Comparison of ENCODE assay signal across 21 cellular contexts in genomic region chr7:888081-889024, GRCh38. TPM values are rescaled to one million over a fixed set of nuclear protein-coding genes. Genes with fewer than 3 reads are reported as not detected.
DNase-seq lines count a peak whose midpoint lies in the region; ATAC-seq and TF ChIP-seq lines count a peak whose summit lies in the region.
"Had no signal": no experiment of that assay in that cellular context is flagged by ENCODE, and none has a peak within 500 bp of the region (broad histone marks: within the 10 kb centered on the region; RNA-seq: fewer than 3 reads in every experiment).

No MANE protein-coding gene starts in this region.

- peak overlapping the region; percentile 7 for H3K56ac ChIP-seq in mesendoderm (ENCODE audit: low read length)

- H3K23ac ChIP-seq in mesendoderm (ENCODE audit: low read length) = peak overlapping the region; percentile 45

- H3K4me1 ChIP-seq in mesendoderm (ENCODE audit: control insufficient read depth, low read depth, low read length) = no peaks in the 10 kb centered on the region
- H3K4me1 ChIP-seq: A549 had no signal

- H2BK120ac ChIP-seq in mesendoderm (ENCODE audit: low read depth, low read length) = no peak overlapping the region

- WGBS in mesendoderm (ENCODE audit: extremely low coverage, insufficient coverage, low lambda C conversion rate) = no CpG with 5 or more reads among the region's 43 CpGs

- no peak overlapping the region for H3K4me3 Mint-ChIP-seq in activated naive CD8-positive, alpha-beta T cell
- no peak overlapping the region for H3K4me3 Mint-ChIP-seq in activated naive CD8-positive, alpha-beta T cell treated with anti-CD3 and anti-CD28 coated beads for 36 hours
- no peak overlapping the region for H3K4me3 Mint-ChIP-seq in stimulated activated naive B cell treated with anti-CD40 and anti-IgM and Interleukin-4, amounts not matched to agents 10 μg/mL and 1 μg/mL and 100 μg/mL, for 72 hours
- H3K4me3 Mint-ChIP-seq: activated CD8-positive, alpha-beta memory T cell treated with anti-CD3 and anti-CD28 coated beads, Interleukin-2, amount 10 ng/mL, durations not matched to agents 7 days and 5 days; CD4-positive, alpha-beta memory T cell had no signal

- H3K36me3 ChIP-seq in mesendoderm (ENCODE audit: control insufficient read depth, insufficient read depth, low read length) (peaks cover 5% of the 10 kb centered on the region), brain microvascular endothelial cell (replicated peaks) (peaks cover 27% of the 10 kb centered on the region)

- no peak overlapping the region for H3K4me2 ChIP-seq in mesendoderm (ENCODE audit: low read length)
- H3K4me2 ChIP-seq: A549 had no signal

- H2AK5ac ChIP-seq in mesendoderm (ENCODE audit: low read length) = no peak overlapping the region

- H3K36me3 Mint-ChIP-seq in activated naive CD8-positive, alpha-beta T cell = peaks cover 4% of the 10 kb centered on the region
- peaks cover 14% of the 10 kb centered on the region for H3K36me3 Mint-ChIP-seq in activated naive CD8-positive, alpha-beta T cell treated with anti-CD3 and anti-CD28 coated beads for 36 hours
- H3K36me3 Mint-ChIP-seq in stimulated activated naive B cell treated with anti-CD40 and anti-IgM and Interleukin-4, amounts not matched to agents 10 μg/mL and 1 μg/mL and 100 μg/mL, for 72 hours = peaks cover 36 to 52% of the 10 kb centered on the region in 2 donors

- DNase-seq in activated naive CD8-positive, alpha-beta T cell treated with anti-CD3 and anti-CD28 coated beads for 36 hours = no peak
- DNase-seq in mesendoderm (no peak), brain microvascular endothelial cell (no peak)
- no peak for DNase-seq in stimulated activated naive B cell treated with anti-CD40 and anti-IgM and Interleukin-4, amounts not matched to agents 10 μg/mL and 1 μg/mL and 100 μg/mL, for 72 hours
- DNase-seq: activated CD4-positive, alpha-beta T cell treated with anti-CD3 and anti-CD28 coated beads for 4 hours; activated CD8-positive, alpha-beta memory T cell treated with anti-CD3 and anti-CD28 coated beads, Interleukin-2, amount 10 ng/mL, durations not matched to agents 7 days and 5 days; activated effector memory CD4-positive, alpha-beta T cell treated with Interleukin-2 at 50 U/mL for 16 hours; CD4-positive, alpha-beta memory T cell; cortex of kidney; DMS53; naive B cell; NCI-H1092; NCI-H2081; NCI-H510A; SHP77 treated with DMSO at 0.1 percent for 48 hours had no signal

- no peak overlapping the region for H3K9ac ChIP-seq in mesendoderm (ENCODE audit: low read length)

- ATAC-seq in stimulated activated naive B cell treated with anti-CD40 and anti-IgM and Interleukin-4, amounts not matched to agents 10 μg/mL and 1 μg/mL and 100 μg/mL, for 72 hours (replicated peaks) = no peak
- no peak for ATAC-seq in GM19023 (IDR thresholded peaks at IDR 0.05; ENCODE audit: unreplicated experiment)
- ATAC-seq in GM21447 (IDR thresholded peaks at IDR 0.05; ENCODE audit: unreplicated experiment) = no peak
- ATAC-seq: A549; activated CD8-positive, alpha-beta memory T cell treated with anti-CD3 and anti-CD28 coated beads, Interleukin-2, amount 10 ng/mL, durations not matched to agents 7 days and 5 days had no signal

- no peak overlapping the region for H4K8ac ChIP-seq in mesendoderm (ENCODE audit: low read depth, low read length)

- no peak for TF ChIP-seq CTCF in brain microvascular endothelial cell (IDR thresholded peaks at IDR 0.05; ENCODE audit: low read depth, low read length, missing control alignments)

- H3K79me1 ChIP-seq in mesendoderm (ENCODE audit: low read length) = peaks cover 41% of the 10 kb centered on the region

- no peak overlapping the region for H2BK15ac ChIP-seq in mesendoderm (replicated peaks; ENCODE audit: low read depth)

- no peaks in the 10 kb centered on the region for H3K27me3 ChIP-seq in mesendoderm (ENCODE audit: insufficient read depth, low read length, poor library complexity)
- H3K27me3 ChIP-seq in brain microvascular endothelial cell (replicated peaks) = no peaks in the 10 kb centered on the region
- H3K27me3 ChIP-seq: vagina had no signal

- peak overlapping the region; percentile 67 for H3K27ac ChIP-seq in cingulate gyrus (ENCODE audit: low read depth, low read length)
- no peak overlapping the region for H3K27ac ChIP-seq in mesendoderm (ENCODE audit: low read depth, low read length)
- H3K27ac ChIP-seq in brain microvascular endothelial cell = no peak overlapping the region
- H3K27ac ChIP-seq: A549, vagina had no signal

- H3K9me3 Mint-ChIP-seq in activated naive CD8-positive, alpha-beta T cell (ENCODE audit: low read depth) = no peaks in the 10 kb centered on the region
- H3K9me3 Mint-ChIP-seq in activated naive CD8-positive, alpha-beta T cell treated with anti-CD3 and anti-CD28 coated beads for 36 hours = peaks cover 4% of the 10 kb centered on the region
- H3K9me3 Mint-ChIP-seq in stimulated activated naive B cell treated with anti-CD40 and anti-IgM and Interleukin-4, amounts not matched to agents 10 μg/mL and 1 μg/mL and 100 μg/mL, for 72 hours = peaks cover 0 to 5% of the 10 kb centered on the region in 2 donors

- H3K27ac Mint-ChIP-seq in activated naive CD8-positive, alpha-beta T cell = peak overlapping the region; percentile 41
- H3K27ac Mint-ChIP-seq in activated naive CD8-positive, alpha-beta T cell treated with anti-CD3 and anti-CD28 coated beads for 36 hours = no peak overlapping the region
- peak overlapping the region; percentile 70 for H3K27ac Mint-ChIP-seq in stimulated activated naive B cell treated with anti-CD40 and anti-IgM and Interleukin-4, amounts not matched to agents 10 μg/mL and 1 μg/mL and 100 μg/mL, for 72 hours
- H3K27ac Mint-ChIP-seq: activated CD8-positive, alpha-beta memory T cell treated with anti-CD3 and anti-CD28 coated beads, Interleukin-2, amount 10 ng/mL, durations not matched to agents 7 days and 5 days had no signal

- in situ Hi-C loops in brain microvascular endothelial cell (cut with HindIII; ENCODE audit: low pct_ligation_motif_present, low sequenced_read_pairs) = no loop called here

- no peak overlapping the region for H3K4me3 ChIP-seq in mesendoderm (ENCODE audit: low read length)
- no peak overlapping the region for H3K4me3 ChIP-seq in brain microvascular endothelial cell (ENCODE audit: low read depth, low read length)
- H3K4me3 ChIP-seq: A549, vagina had no signal

- no peaks in the 10 kb centered on the region for H3K27me3 Mint-ChIP-seq in activated naive CD8-positive, alpha-beta T cell
- H3K27me3 Mint-ChIP-seq in activated naive CD8-positive, alpha-beta T cell treated with anti-CD3 and anti-CD28 coated beads for 36 hours = peaks cover 2% of the 10 kb centered on the region
- no peaks in the 10 kb centered on the region for H3K27me3 Mint-ChIP-seq in stimulated activated naive B cell treated with anti-CD40 and anti-IgM and Interleukin-4, amounts not matched to agents 10 μg/mL and 1 μg/mL and 100 μg/mL, for 72 hours
- H3K27me3 Mint-ChIP-seq: activated CD8-positive, alpha-beta memory T cell treated with anti-CD3 and anti-CD28 coated beads, Interleukin-2, amount 10 ng/mL, durations not matched to agents 7 days and 5 days; CD4-positive, alpha-beta memory T cell; naive B cell had no signal

- no peak overlapping the region for H3K4ac ChIP-seq in mesendoderm (ENCODE audit: low read depth, low read length)

- H4K5ac ChIP-seq in mesendoderm (ENCODE audit: low read length) = no peak overlapping the region

- peaks cover 10% of the 10 kb centered on the region for H3K4me1 Mint-ChIP-seq in activated naive CD8-positive, alpha-beta T cell (ENCODE audit: low read depth)
- H3K4me1 Mint-ChIP-seq in activated naive CD8-positive, alpha-beta T cell treated with anti-CD3 and anti-CD28 coated beads for 36 hours = peaks cover 6% of the 10 kb centered on the region
- H3K4me1 Mint-ChIP-seq in stimulated activated naive B cell treated with anti-CD40 and anti-IgM and Interleukin-4, amounts not matched to agents 10 μg/mL and 1 μg/mL and 100 μg/mL, for 72 hours = peaks cover 12 to 22% of the 10 kb centered on the region in 2 donors

- H3K79me2 ChIP-seq in mesendoderm (ENCODE audit: control insufficient read depth, insufficient read depth, low read length) = peaks cover 51% of the 10 kb centered on the region

- no peak overlapping the region for H3K18ac ChIP-seq in mesendoderm (ENCODE audit: low read length)

- no peak overlapping the region for H2BK5ac ChIP-seq in mesendoderm (ENCODE audit: low read length)

RNA-seq across cellular contexts. Expression of gene GET4, which starts 12.0 kb away (rescaled TPM):
- total RNA-seq in activated naive CD8-positive, alpha-beta T cell treated with anti-CD3 and anti-CD28 coated beads for 36 hours = 10 to 100 TPM; 35.2 to 39.6 TPM
- polyA plus RNA-seq in mesendoderm (2013, experiment 1 of 2) = 35.9 TPM
- 35.8 TPM for polyA plus RNA-seq in mesendoderm (2013, experiment 2 of 2)

RNA-seq across cellular contexts. Expression of gene SUN1, which starts 56.1 kb away (rescaled TPM):
- total RNA-seq in activated naive CD8-positive, alpha-beta T cell treated with anti-CD3 and anti-CD28 coated beads for 36 hours = 10 to 100 TPM; 50.1 to 53.4 TPM
- 47.7 TPM for polyA plus RNA-seq in mesendoderm (2013, experiment 1 of 2)
- 47.9 TPM for polyA plus RNA-seq in mesendoderm (2013, experiment 2 of 2)
